ENCODE assay signal across 29 cellular contexts in the genomic region with DNA sequence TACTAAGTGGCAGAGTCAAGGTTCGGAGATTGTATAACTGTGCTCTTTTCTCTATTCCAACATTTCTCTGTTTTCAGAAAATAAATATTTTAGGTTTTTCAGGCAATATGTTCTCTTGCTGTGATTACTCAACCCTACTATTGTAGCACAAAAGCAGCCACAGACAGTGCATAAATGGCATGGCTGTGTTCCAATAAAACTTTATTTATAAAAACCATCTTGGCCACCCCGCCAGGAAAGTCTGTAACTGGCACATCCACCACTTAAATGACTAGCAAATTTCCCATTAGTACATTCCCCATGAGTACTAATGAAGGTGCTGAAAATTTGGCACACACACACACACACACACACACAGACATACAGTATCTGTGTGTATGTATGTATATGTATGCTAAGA.
"Had no signal": no experiment of that assay in that cellular context is flagged by ENCODE, and none has a peak within 500 bp of the region (broad histone marks: within the 10 kb centered on the region; RNA-seq: fewer than 3 reads in every experiment).

No MANE protein-coding gene starts in this region.

- DNase-seq: stimulated activated CD4-positive, alpha-beta T cell treated with anti-CD3 and anti-CD28 coated beads, Interleukin-2, amount 100 ng/mL, for 48 hours; stimulated activated CD4-positive, alpha-beta T cell treated with anti-CD3 and anti-CD28 coated beads, Interleukin-4, amount 100 ng/mL, for 1 hour; stimulated activated CD4-positive, alpha-beta T cell treated with anti-CD3 and anti-CD28 coated beads, Interleukin-4, amount 100 ng/mL, for 24 hours; stimulated activated CD4-positive, alpha-beta T cell treated with anti-CD3 and anti-CD28 coated beads, Interleukin-4, amount 100 ng/mL, for 4 hours; stimulated activated CD8-positive, alpha-beta memory T cell treated with anti-CD3 and anti-CD28 coated beads, Interleukin-4, amount 100 ng/mL, for 48 hours; stimulated activated naive B cell treated with anti-CD40 and anti-IgM and Interleukin-4, amounts not matched to agents 10 μg/mL and 1 μg/mL and 100 μg/mL, for 72 hours; stimulated activated naive CD4-positive, alpha-beta T cell; stimulated activated naive CD4-positive, alpha-beta T cell treated with Interleukin-2 at 50 U/mL for 16 hours; stimulated activated naive CD8-positive, alpha-beta T cell treated with anti-CD3 and anti-CD28 coated beads, Interleukin-15, amount 100 ng/mL, for 72 hours; stimulated activated naive CD8-positive, alpha-beta T cell treated with anti-CD3 and anti-CD28 coated beads, Interleukin-15, Interleukin-2, amounts not matched to agents 100 U/mL and 50 U/mL, for 24 hours; stomach; substantia nigra; testis; thyroid gland; tibial artery; transverse colon; trophoblast cell; upper lobe of left lung; upper lobe of right lung; uterus had no signal

- H3K27ac ChIP-seq: stomach, suprapubic skin, testis, thoracic aorta, thyroid gland, tibial artery, tibial nerve, transverse colon, upper lobe of left lung, upper lobe of right lung, uterus, vagina had no signal

- FAIRE-seq: urothelium cell line had no signal

- H3K27me3 Mint-ChIP-seq: stimulated activated memory B cell treated with anti-CD40 and anti-IgM and Interleukin-4, amounts not matched to agents 10 μg/mL and 1 μg/mL and 100 μg/mL, for 72 hours; stimulated activated naive B cell treated with anti-CD40 and anti-IgM and Interleukin-4, amounts not matched to agents 10 μg/mL and 1 μg/mL and 100 μg/mL, for 72 hours; stimulated activated naive CD8-positive, alpha-beta T cell treated with anti-CD3 and anti-CD28 coated beads, Interleukin-15, amount 100 ng/mL, for 72 hours; stimulated activated naive CD8-positive, alpha-beta T cell treated with anti-CD3 and anti-CD28 coated beads, Interleukin-15, Interleukin-2, amounts not matched to agents 100 ng/mL and 50 ng/mL, for 24 hours; type B pancreatic cell had no signal

- H3K36me3 Mint-ChIP-seq: stimulated activated effector memory CD8-positive, alpha-beta T cell treated with anti-CD3 and anti-CD28 coated beads, Interleukin-12 subunit alpha, Interleukin-12 subunit beta, amount 100 ng/mL, for 72 hours; stimulated activated memory B cell treated with anti-CD40 and anti-IgM and Interleukin-4, amounts not matched to agents 10 μg/mL and 1 μg/mL and 100 μg/mL, for 72 hours; stimulated activated naive B cell treated with anti-CD40 and anti-IgM and Interleukin-4, amounts not matched to agents 10 μg/mL and 1 μg/mL and 100 μg/mL, for 72 hours; type B pancreatic cell had no signal

- H3K9me3 ChIP-seq: stomach, suprapubic skin, testis, thoracic aorta, thyroid gland, tibial artery, tibial nerve, transverse colon, upper lobe of left lung, upper lobe of right lung, uterus, vagina had no signal

- H3K4me1 ChIP-seq: stomach, suprapubic skin, testis, thyroid gland, tibial artery, tibial nerve, transverse colon, upper lobe of left lung, upper lobe of right lung, uterus, vagina had no signal

- H3K4me3 Mint-ChIP-seq: stimulated activated effector memory CD8-positive, alpha-beta T cell treated with anti-CD3 and anti-CD28 coated beads, Interleukin-12 subunit alpha, Interleukin-12 subunit beta, amount 100 ng/mL, for 72 hours; stimulated activated memory B cell treated with anti-CD40 and anti-IgM and Interleukin-4, amounts not matched to agents 10 μg/mL and 1 μg/mL and 100 μg/mL, for 72 hours; stimulated activated naive B cell treated with anti-CD40 and anti-IgM and Interleukin-4, amounts not matched to agents 10 μg/mL and 1 μg/mL and 100 μg/mL, for 72 hours; stimulated activated naive CD8-positive, alpha-beta T cell treated with anti-CD3 and anti-CD28 coated beads, Interleukin-15, amount 100 ng/mL, for 72 hours; stimulated activated naive CD8-positive, alpha-beta T cell treated with anti-CD3 and anti-CD28 coated beads, Interleukin-15, Interleukin-2, amounts not matched to agents 100 ng/mL and 50 ng/mL, for 24 hours; type B pancreatic cell had no signal

- H3K36me3 ChIP-seq: stomach, suprapubic skin, thoracic aorta, thyroid gland, tibial artery, tibial nerve, transverse colon, upper lobe of left lung, upper lobe of right lung, uterus, vagina had no signal

- H3K4me3 ChIP-seq: stomach, suprapubic skin, testis, thoracic aorta, thyroid gland, tibial artery, tibial nerve, transverse colon, upper lobe of left lung, upper lobe of right lung, uterus, vagina had no signal

- H3K9me3 Mint-ChIP-seq: stimulated activated naive CD8-positive, alpha-beta T cell treated with anti-CD3 and anti-CD28 coated beads, Interleukin-15, amount 100 ng/mL, for 72 hours; stimulated activated naive CD8-positive, alpha-beta T cell treated with anti-CD3 and anti-CD28 coated beads, Interleukin-15, Interleukin-2, amounts not matched to agents 100 ng/mL and 50 ng/mL, for 24 hours; type B pancreatic cell had no signal

- H3K27me3 ChIP-seq: stomach, suprapubic skin, testis, thyroid gland, tibial artery, tibial nerve, transverse colon, upper lobe of left lung, upper lobe of right lung, uterus, vagina had no signal

- ATAC-seq: stimulated activated effector memory CD8-positive, alpha-beta T cell treated with anti-CD3 and anti-CD28 coated beads, Interleukin-12 subunit alpha, Interleukin-12 subunit beta, amount 100 ng/mL, for 72 hours; stimulated activated memory B cell treated with anti-CD40 and anti-IgM and Interleukin-4, amounts not matched to agents 10 μg/mL and 1 μg/mL and 100 μg/mL, for 72 hours; stimulated activated naive B cell treated with anti-CD40 and anti-IgM and Interleukin-4, amounts not matched to agents 10 μg/mL and 1 μg/mL and 100 μg/mL, for 72 hours; stimulated activated naive CD8-positive, alpha-beta T cell treated with anti-CD3 and anti-CD28 coated beads, Interleukin-15, amount 100 ng/mL, for 72 hours; stimulated activated naive CD8-positive, alpha-beta T cell treated with anti-CD3 and anti-CD28 coated beads, Interleukin-15, Interleukin-2, amounts not matched to agents 100 U/mL and 50 U/mL, for 24 hours; upper lobe of right lung had no signal

- H3K4me1 Mint-ChIP-seq: stimulated activated effector memory CD8-positive, alpha-beta T cell treated with anti-CD3 and anti-CD28 coated beads, Interleukin-12 subunit alpha, Interleukin-12 subunit beta, amount 100 ng/mL, for 72 hours; stimulated activated memory B cell treated with anti-CD40 and anti-IgM and Interleukin-4, amounts not matched to agents 10 μg/mL and 1 μg/mL and 100 μg/mL, for 72 hours; stimulated activated naive B cell treated with anti-CD40 and anti-IgM and Interleukin-4, amounts not matched to agents 10 μg/mL and 1 μg/mL and 100 μg/mL, for 72 hours; stimulated activated naive CD8-positive, alpha-beta T cell treated with anti-CD3 and anti-CD28 coated beads, Interleukin-15, amount 100 ng/mL, for 72 hours had no signal

- H3K27ac Mint-ChIP-seq: stimulated activated effector memory CD8-positive, alpha-beta T cell treated with anti-CD3 and anti-CD28 coated beads, Interleukin-12 subunit alpha, Interleukin-12 subunit beta, amount 100 ng/mL, for 72 hours; stimulated activated memory B cell treated with anti-CD40 and anti-IgM and Interleukin-4, amounts not matched to agents 10 μg/mL and 1 μg/mL and 100 μg/mL, for 72 hours; stimulated activated naive B cell treated with anti-CD40 and anti-IgM and Interleukin-4, amounts not matched to agents 10 μg/mL and 1 μg/mL and 100 μg/mL, for 72 hours; stimulated activated naive CD8-positive, alpha-beta T cell treated with anti-CD3 and anti-CD28 coated beads, Interleukin-15, amount 100 ng/mL, for 72 hours; stimulated activated naive CD8-positive, alpha-beta T cell treated with anti-CD3 and anti-CD28 coated beads, Interleukin-15, Interleukin-2, amounts not matched to agents 100 ng/mL and 50 ng/mL, for 24 hours; type B pancreatic cell had no signal
